In the genomic region with DNA sequence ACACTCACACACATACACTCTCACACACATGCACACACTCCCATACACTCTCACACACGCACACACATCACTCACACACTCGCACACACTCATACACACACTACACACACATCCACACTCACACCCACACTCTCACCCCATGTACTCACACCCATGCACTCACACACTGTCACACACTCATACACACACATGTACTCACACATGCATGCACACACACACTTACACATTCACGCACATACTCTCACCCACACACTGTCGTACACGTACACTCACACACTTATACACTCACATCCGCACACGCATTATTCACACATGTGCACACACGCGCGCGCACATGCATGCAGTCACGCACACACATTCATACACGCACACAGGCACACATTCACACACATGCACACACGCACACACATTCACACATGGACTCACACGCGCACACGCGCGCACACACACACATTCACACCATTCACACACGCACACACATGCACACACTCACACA, we compare ENCODE assay signal across 18 cellular contexts. TPM values are rescaled to one million over a fixed set of nuclear protein-coding genes. Genes with fewer than 3 reads are reported as not detected.
DNase-seq lines count a peak whose midpoint lies in the region; ATAC-seq, FAIRE-seq and TF ChIP-seq lines count a peak whose summit lies in the region.
"Had no signal": no experiment of that assay in that cellular context is flagged by ENCODE, and none has a peak within 500 bp of the region (broad histone marks: within the 10 kb centered on the region; RNA-seq: fewer than 3 reads in every experiment).

No MANE protein-coding gene starts in this region.

- H2AFZ ChIP-seq in H9 (ENCODE audit: low read length) (no peak overlapping the region), K562 (ENCODE audit: low read depth, low read length) (no peak overlapping the region)

- no peak for TF ChIP-seq RAD21 in K562 (CRISPR knock-in tag; conservative IDR thresholded peaks at IDR 0.05 in 1 of 2, IDR thresholded peaks at IDR 0.05 in 1 of 2)

- no peak overlapping the region for H2BK5ac ChIP-seq in H9 (ENCODE audit: insufficient read length, low read length)

- TF ChIP-seq EP300 in K562 (IDR thresholded peaks at IDR 0.05; ENCODE audit: low read length), result no peak

- H4K8ac ChIP-seq in H9 (replicated peaks; ENCODE audit: insufficient read length, low read depth, low read length), result peak overlapping the region; percentile 2

- H3K56ac ChIP-seq in H9 (ENCODE audit: insufficient read length, low read depth, low read length), result no peak overlapping the region

- no peak for DNase-seq in CD4-positive, alpha-beta T cell
- DNase-seq in H9 (no peak), K562 (ENCODE audit: extremely low read depth in 1 of 4, low spot score in 3 of 4) (no peak), nephron progenitor cell (no peak), ecto neural progenitor cell (ENCODE audit: low spot score) (no peak), esophagus squamous epithelium (lab: John Stamatoyannopoulos, UW) (no peak), amniotic stem cell (lab: John Stamatoyannopoulos, UW) (no peak)
- DNase-seq in natural killer cell treated with Interleukin-12 subunit alpha and Interleukin-12 subunit beta and Interleukin-15 and Interleukin-18, amount 100 ng/mL, for 72 hours (ENCODE audit: low spot score), result no peak
- DNase-seq: CD8-positive, alpha-beta memory T cell; GF-D8; HFFc6; MM.1S; NCI-H1105; NCI-H187 treated with DMSO at 0.1 percent for 48 hours; NCI-H446; NCI-H774 had no signal

- H3K79me2 ChIP-seq in H9 (ENCODE audit: insufficient read depth, low read length) (no peaks in the 10 kb centered on the region), K562 (ENCODE audit: control insufficient read depth, insufficient read depth, low read length) (no peaks in the 10 kb centered on the region)

- intact Hi-C loops in CD4-positive, alpha-beta T cell (cut with DNase I, micrococcal nuclease), result no loop called here
- intact Hi-C loops in K562 (cut with micrococcal nuclease), result no loop called here
- intact Hi-C loops in esophagus squamous epithelium (cut with DNase I), result no loop called here

- H3K9ac ChIP-seq in H9 (ENCODE audit: extremely low read depth, insufficient read length, low read length), result no peak overlapping the region
- no peak overlapping the region for H3K9ac ChIP-seq in K562 (ENCODE audit: insufficient read depth in 1 of 2, low read depth in 2 of 2, low read length in 2 of 2)

- no peaks in the 10 kb centered on the region for H3K9me3 Mint-ChIP-seq in CD4-positive, alpha-beta T cell
- H3K9me3 Mint-ChIP-seq in H9, result peaks cover 0 to 2% of the 10 kb centered on the region in 2 experiments; a peak in 1 of 5 replicates
- H3K9me3 Mint-ChIP-seq in nephron progenitor cell, result no peaks in the 10 kb centered on the region
- H3K9me3 Mint-ChIP-seq in natural killer cell treated with Interleukin-12 subunit alpha and Interleukin-12 subunit beta and Interleukin-15 and Interleukin-18, amount 100 ng/mL, for 72 hours, result no peaks in the 10 kb centered on the region
- H3K9me3 Mint-ChIP-seq: CD8-positive, alpha-beta memory T cell; HFFc6 had no signal

- in situ Hi-C loops in K562 (cut with MboI), result no loop called here

- no peak for ATAC-seq in CD4-positive, alpha-beta T cell (ENCODE audit: poor library complexity)
- ATAC-seq in K562, result no peak
- no peak for ATAC-seq in natural killer cell treated with Interleukin-12 subunit alpha and Interleukin-12 subunit beta and Interleukin-15 and Interleukin-18, amount 100 ng/mL, for 72 hours

- H3K18ac ChIP-seq in H9 (ENCODE audit: insufficient read length, low read depth, low read length), result no peak overlapping the region

- no peaks in the 10 kb centered on the region for H3K9me1 ChIP-seq in K562 (ENCODE audit: control insufficient read depth, insufficient read depth, low read length)

- no peak overlapping the region for H2AK5ac ChIP-seq in H9 (ENCODE audit: insufficient read length, low read length)

- TF ChIP-seq POLR2A in K562 (conservative IDR thresholded peaks at IDR 0.05), result no peak
- TF ChIP-seq POLR2A in esophagus squamous epithelium (IDR thresholded peaks at IDR 0.05), result no peak

- no peak overlapping the region for H3K23ac ChIP-seq in H9 (ENCODE audit: insufficient read length, low read depth, low read length)

- peak overlapping the region; percentile 1 for H3K27ac Mint-ChIP-seq in CD4-positive, alpha-beta T cell
- H3K27ac Mint-ChIP-seq in H9, result peak overlapping the region; percentile 0 to 96 (median 9); a peak in 3 of 7 replicates
- H3K27ac Mint-ChIP-seq in nephron progenitor cell, result peak overlapping the region; percentile 64
- H3K27ac Mint-ChIP-seq in natural killer cell treated with Interleukin-12 subunit alpha and Interleukin-12 subunit beta and Interleukin-15 and Interleukin-18, amount 100 ng/mL, for 72 hours, result no peak overlapping the region
- H3K27ac Mint-ChIP-seq: B cell, HFFc6 had no signal

- H2BK12ac ChIP-seq in H9 (ENCODE audit: insufficient read length, low read depth, low read length), result no peak overlapping the region

- CTCF ChIA-PET in CD4-positive, alpha-beta T cell (lab: Charles Lee), result no interaction called here
- CTCF ChIA-PET in K562 (lab: Yijun Ruan, JAX; ENCODE audit: low intra/inter-chr PET ratio), result no interaction called here

- H3K27me3 ChIP-seq in CD4-positive, alpha-beta T cell (ENCODE audit: control insufficient read depth, insufficient read depth, low read length), result no peaks in the 10 kb centered on the region
- peaks cover 4% of the 10 kb centered on the region; the same call in 1 of the 2 replicates for H3K27me3 ChIP-seq in H9 (ENCODE audit: insufficient read depth, low read length)
- no peaks in the 10 kb centered on the region for H3K27me3 ChIP-seq in K562 (ENCODE audit: control insufficient read depth in 2 of 2, insufficient read depth in 2 of 2, low read length in 2 of 2)
- H3K27me3 ChIP-seq in esophagus squamous epithelium, result peaks cover 0 to 42% (median 0%) of the 10 kb centered on the region in 4 donors

- H3K36me3 ChIP-seq in K562 (ENCODE audit: control insufficient read depth, insufficient read depth, low read length) (no peaks in the 10 kb centered on the region), esophagus squamous epithelium (no peaks in the 10 kb centered on the region)

- no peak overlapping the region for H3T11ph ChIP-seq in H9 (ENCODE audit: low read length)

- no peak overlapping the region for H2BK20ac ChIP-seq in H9 (ENCODE audit: low read depth, low read length, poor library complexity, severe bottlenecking)

- no peaks in the 10 kb centered on the region for H3K79me1 ChIP-seq in H9 (ENCODE audit: insufficient read depth, low read depth, low read length, poor library complexity, severe bottlenecking)

- no peak for FAIRE-seq in K562 (lab: Jason Lieb, UNC)

- no peak overlapping the region for H2BK15ac ChIP-seq in H9 (ENCODE audit: low read depth, low read length)

- no peaks in the 10 kb centered on the region for H3K9me3 ChIP-seq in CD4-positive, alpha-beta T cell (ENCODE audit: control insufficient read depth, low read length)
- H3K9me3 ChIP-seq in H9 (ENCODE audit: control insufficient read depth, low read depth, low read length), result no peaks in the 10 kb centered on the region
- no peaks in the 10 kb centered on the region for H3K9me3 ChIP-seq in K562 (replicated peaks; ENCODE audit: control insufficient read depth, insufficient read depth, low read depth, low read length)
- no peaks in the 10 kb centered on the region for H3K9me3 ChIP-seq in esophagus squamous epithelium

- no peak overlapping the region for H3K4me3 Mint-ChIP-seq in CD4-positive, alpha-beta T cell
- H3K4me3 Mint-ChIP-seq in H9 (peak overlapping the region in 1 of 2 experiments; percentile 2; a peak in 1 of 5 replicates), nephron progenitor cell (peak overlapping the region; percentile 22)
- H3K4me3 Mint-ChIP-seq in natural killer cell treated with Interleukin-12 subunit alpha and Interleukin-12 subunit beta and Interleukin-15 and Interleukin-18, amount 100 ng/mL, for 72 hours, result no peak overlapping the region
- H3K4me3 Mint-ChIP-seq: B cell; CD8-positive, alpha-beta memory T cell; HFFc6 had no signal

- peaks cover 8% of the 10 kb centered on the region for H3K23me2 ChIP-seq in H9 (ENCODE audit: insufficient read length, low read depth, low read length, poor library complexity, severe bottlenecking)

- POLR2A ChIA-PET in CD4-positive, alpha-beta T cell (lab: Charles Lee), result no interaction called here
- POLR2A ChIA-PET in K562 (lab: Yijun Ruan, JAX), result no interaction called here

- H3K14ac ChIP-seq in H9 (ENCODE audit: insufficient read depth, low read length), result no peak overlapping the region

- H4K5ac ChIP-seq in H9 (ENCODE audit: insufficient read length, low read depth, low read length), result no peak overlapping the region

- no peak overlapping the region for H3K4ac ChIP-seq in H9 (ENCODE audit: low read depth, low read length)

- TF ChIP-seq CTCF in CD4-positive, alpha-beta T cell (IDR thresholded peaks at IDR 0.05), result no peak
- TF ChIP-seq CTCF in H9 (conservative IDR thresholded peaks at IDR 0.05), result no peak
- TF ChIP-seq CTCF in K562 (IDR thresholded peaks at IDR 0.05 in 2 of 3, conservative IDR thresholded peaks at IDR 0.05 in 1 of 3; ENCODE audit: insufficient read depth in 2 of 3, low read depth in 1 of 3, low read length in 3 of 3), result no peak
- no peak for TF ChIP-seq CTCF in nephron progenitor cell (IDR thresholded peaks at IDR 0.05)
- no peak for TF ChIP-seq CTCF in esophagus squamous epithelium (IDR thresholded peaks at IDR 0.05)

- H3K27ac ChIP-seq in CD4-positive, alpha-beta T cell (ENCODE audit: low read depth, low read length), result no peak overlapping the region
- H3K27ac ChIP-seq in H9 (ENCODE audit: insufficient read length, low read depth, low read length) (no peak overlapping the region), K562 (ENCODE audit: extremely low read depth, low read depth, low read length) (no peak overlapping the region), esophagus squamous epithelium (no peak overlapping the region)
- H3K27ac ChIP-seq: HL-60 had no signal

- peaks cover 10% of the 10 kb centered on the region for H3K4me1 Mint-ChIP-seq in CD4-positive, alpha-beta T cell (ENCODE audit: low read depth)
- H3K4me1 Mint-ChIP-seq in H9 (peaks cover 44% of the 10 kb centered on the region in 2 experiments), nephron progenitor cell (peaks cover 70% of the 10 kb centered on the region)
- H3K4me1 Mint-ChIP-seq in natural killer cell treated with Interleukin-12 subunit alpha and Interleukin-12 subunit beta and Interleukin-15 and Interleukin-18, amount 100 ng/mL, for 72 hours (ENCODE audit: low read depth in 2 of 2), result peaks cover 0 to 7% of the 10 kb centered on the region in 2 donors

- 100% methylated on average over 8 of the region's 20 CpGs for WGBS in H9 (ENCODE audit: extremely low coverage, insufficient read length, low lambda C conversion rate)
- 67% methylated on average over 16 of the region's 20 CpGs for WGBS in K562 (ENCODE audit: insufficient coverage, low coverage, missing lambda C conversion rate)
- 81 to 91% methylated on average over 20 of the region's 20 CpGs for WGBS in esophagus squamous epithelium, 2 donors

- H3K36me3 Mint-ChIP-seq in CD4-positive, alpha-beta T cell (ENCODE audit: low read depth), result peaks cover 77% of the 10 kb centered on the region
- peaks cover 0 to 3% (median 0%) of the 10 kb centered on the region in 3 experiments; a peak in 1 of 7 replicates for H3K36me3 Mint-ChIP-seq in H9 (ENCODE audit: insufficient read depth in 1 of 3, low read depth in 3 of 3)
- H3K36me3 Mint-ChIP-seq in nephron progenitor cell (ENCODE audit: low read depth), result no peaks in the 10 kb centered on the region
- no peaks in the 10 kb centered on the region for H3K36me3 Mint-ChIP-seq in natural killer cell treated with Interleukin-12 subunit alpha and Interleukin-12 subunit beta and Interleukin-15 and Interleukin-18, amount 100 ng/mL, for 72 hours
- H3K36me3 Mint-ChIP-seq: CD8-positive, alpha-beta memory T cell had no signal

- no peak overlapping the region for H2BK120ac ChIP-seq in H9 (ENCODE audit: low read depth, low read length, poor library complexity, severe bottlenecking)

- H4K91ac ChIP-seq in H9 (ENCODE audit: insufficient read length, low read depth, low read length), result no peak overlapping the region

- H3K4me1 ChIP-seq in H9 (ENCODE audit: insufficient read depth, low read length), result peaks cover 7% of the 10 kb centered on the region; the same call in 1 of the 2 replicates
- peaks cover 8 to 11% of the 10 kb centered on the region in 2 experiments; a peak in 4 of 5 replicates for H3K4me1 ChIP-seq in K562 (replicated peaks in 1 of 2; ENCODE audit: control insufficient read depth in 2 of 2, insufficient read depth in 2 of 2, low read length in 2 of 2)
- H3K4me1 ChIP-seq in esophagus squamous epithelium, result peaks cover 7 to 20% (median 7%) of the 10 kb centered on the region in 3 donors

- H3K27me3 Mint-ChIP-seq in CD4-positive, alpha-beta T cell, result peaks cover 7% of the 10 kb centered on the region
- H3K27me3 Mint-ChIP-seq in H9 (ENCODE audit: low read depth) (peaks cover 66% of the 10 kb centered on the region), nephron progenitor cell (ENCODE audit: low read depth, poor library complexity) (peaks cover 7% of the 10 kb centered on the region)
- peaks cover 22 to 30% of the 10 kb centered on the region in 2 donors for H3K27me3 Mint-ChIP-seq in natural killer cell treated with Interleukin-12 subunit alpha and Interleukin-12 subunit beta and Interleukin-15 and Interleukin-18, amount 100 ng/mL, for 72 hours

- H4K20me1 ChIP-seq in H9 (ENCODE audit: control insufficient read depth, insufficient read depth, insufficient read length), result no peaks in the 10 kb centered on the region
- H4K20me1 ChIP-seq in K562 (replicated peaks; ENCODE audit: control insufficient read depth, insufficient read depth, low read length), result no peaks in the 10 kb centered on the region

- H3K4me2 ChIP-seq in H9 (ENCODE audit: insufficient read depth, insufficient read length, low read length) (no peak overlapping the region), K562 (ENCODE audit: insufficient read depth, low read length) (no peak overlapping the region)

- no peak overlapping the region for H3K4me3 ChIP-seq in K562
- H3K4me3 ChIP-seq in esophagus squamous epithelium, result no peak overlapping the region

- no TSS peak for BruUV-seq in K562 (replicated peaks; lab: Mats Ljungman, UMichigan)

RNA-seq across cellular contexts. Expression of gene GPR162, which starts 3.9 kb away (rescaled TPM):
- not detected for total RNA-seq in CD4-positive, alpha-beta T cell
- total RNA-seq in H9 (2021) (4.6 and 6.1 TPM in 2 replicates), K562 (2014; rRNA removed) (1.1 and 1.7 TPM in 2 replicates), K562 (2014; rRNA removed; fragmentation: Illumina TruSeq; extraction: Trizol) (0.35 and 0.65 TPM in 2 replicates), K562 (2015; rRNA removed; fragmentation: Illumina TruSeq; extraction: Trizol) (0.65 and 1.1 TPM in 2 replicates), K562 (2021) (1.4 and 1.7 TPM in 2 replicates), esophagus squamous epithelium (1 to 10 TPM in 3 of 4 donors, not detected in 1; 1.3 to 2.3 (median 1.5) TPM)
- 1.5 and 4.5 TPM in 2 replicates for total RNA-seq in K562 (2011; cell fraction: chromatin; rRNA removed; ENCODE audit: low replicate concordance)
- 2.9 and 5.0 TPM in 2 replicates for total RNA-seq in K562 (2011; cell fraction: nucleolus; rRNA removed)
- 1.9 and 2.9 TPM in 2 replicates for total RNA-seq in K562 (2011; cell fraction: nucleoplasm; rRNA removed)
- polyA plus RNA-seq in K562 (2011; rRNA removed) (1.0 and 2.7 TPM in 2 replicates), K562 (2014; fragmentation: Illumina TruSeq; extraction: Trizol) (1.1 and 1.7 TPM in 2 replicates), K562 (2014; fragmentation: Nextera tagmentation; extraction: Ambion mirVana) (not detected), K562 (2014; rRNA removed) (1.8 and 2.8 TPM in 2 replicates)
- polyA plus RNA-seq in K562 (2011; cell fraction: cytosol; rRNA removed), result 1.8 and 2.4 TPM in 2 replicates
- 10.2 and 20.1 TPM in 2 replicates for polyA plus RNA-seq in K562 (2011; cell fraction: nucleus; rRNA removed)
- polyA plus RNA-seq in K562 (2012), result 1.6 and 2.0 TPM in 2 replicates
- 0.42 and 0.87 TPM in 2 replicates for polyA minus RNA-seq in K562 (2011; rRNA and poly(A)+ RNA removed)
- 1.9 and 2.2 TPM in 2 replicates for polyA minus RNA-seq in K562 (2011; cell fraction: cytosol; rRNA and poly(A)+ RNA removed)
- polyA minus RNA-seq in K562 (2011; cell fraction: nucleus; rRNA and poly(A)+ RNA removed), result 0.67 and 2.7 TPM in 2 replicates
- total RNA-seq in natural killer cell treated with Interleukin-12 subunit alpha and Interleukin-12 subunit beta and Interleukin-15 and Interleukin-18, amount 100 ng/mL, for 72 hours, result not detected
- total RNA-seq: B cell had no signal
- polyA plus RNA-seq: CD8-positive, alpha-beta memory T cell had no signal

RNA-seq across cellular contexts. Expression of gene P3H3, which starts 10.5 kb away (rescaled TPM):
- 1 to 10 TPM; 2.5 to 4.1 TPM for total RNA-seq in CD4-positive, alpha-beta T cell
- total RNA-seq in H9 (2021) (55.0 and 60.2 TPM in 2 replicates), K562 (2014; rRNA removed) (7.1 and 9.5 TPM in 2 replicates), K562 (2014; rRNA removed; fragmentation: Illumina TruSeq; extraction: Trizol) (1.9 and 4.3 TPM in 2 replicates), K562 (2015; rRNA removed; fragmentation: Illumina TruSeq; extraction: Trizol) (6.6 and 8.0 TPM in 2 replicates), K562 (2021) (14.2 and 15.0 TPM in 2 replicates), esophagus squamous epithelium (1 to 10 TPM; 2.6 to 6.6 (median 4.4) TPM)
- 20.0 and 79.4 TPM in 2 replicates for total RNA-seq in K562 (2011; cell fraction: chromatin; rRNA removed; ENCODE audit: low replicate concordance)
- 58.3 and 59.9 TPM in 2 replicates for total RNA-seq in K562 (2011; cell fraction: nucleolus; rRNA removed)
- 31.2 and 33.2 TPM in 2 replicates for total RNA-seq in K562 (2011; cell fraction: nucleoplasm; rRNA removed)
- polyA plus RNA-seq in K562 (2011; rRNA removed) (4.0 and 10.2 TPM in 2 replicates), K562 (2014; fragmentation: Illumina TruSeq; extraction: Trizol) (4.8 and 7.3 TPM in 2 replicates), K562 (2014; fragmentation: Nextera tagmentation; extraction: Ambion mirVana) (under 1 TPM; 0.03 to 0.27 TPM), K562 (2014; rRNA removed) (10.2 and 13.2 TPM in 2 replicates)
- 6.0 and 7.6 TPM in 2 replicates for polyA plus RNA-seq in K562 (2011; cell fraction: cytosol; rRNA removed)
- polyA plus RNA-seq in K562 (2011; cell fraction: nucleus; rRNA removed), result 46.1 and 48.4 TPM in 2 replicates
- 12.1 and 18.5 TPM in 2 replicates for polyA plus RNA-seq in K562 (2012)
- polyA minus RNA-seq in K562 (2011; rRNA and poly(A)+ RNA removed), result 2.6 and 3.3 TPM in 2 replicates
- polyA minus RNA-seq in K562 (2011; cell fraction: cytosol; rRNA and poly(A)+ RNA removed), result 5.1 and 8.6 TPM in 2 replicates
- polyA minus RNA-seq in K562 (2011; cell fraction: nucleus; rRNA and poly(A)+ RNA removed), result 16.0 and 31.5 TPM in 2 replicates
- 1 to 10 TPM in 1 of 2 donors, not detected in 1; 1.3 TPM for total RNA-seq in natural killer cell treated with Interleukin-12 subunit alpha and Interleukin-12 subunit beta and Interleukin-15 and Interleukin-18, amount 100 ng/mL, for 72 hours
- total RNA-seq: B cell had no signal

RNA-seq across cellular contexts. Expression of gene GNB3, which starts 23.0 kb away (rescaled TPM):
- under 1 TPM; 0.75 to 0.85 TPM for total RNA-seq in CD4-positive, alpha-beta T cell
- 17.3 and 20.0 TPM in 2 replicates for total RNA-seq in H9 (2021)
- 21.3 and 60.8 TPM in 2 replicates for total RNA-seq in K562 (2011; cell fraction: chromatin; rRNA removed; ENCODE audit: low replicate concordance)
- 31.3 and 31.9 TPM in 2 replicates for total RNA-seq in K562 (2011; cell fraction: nucleolus; rRNA removed)
- 25.8 and 28.7 TPM in 2 replicates for total RNA-seq in K562 (2011; cell fraction: nucleoplasm; rRNA removed)
- total RNA-seq in K562 (2014; rRNA removed), result 0.65 and 1.4 TPM in 2 replicates
- 0.61 and 1.8 TPM in 2 replicates for total RNA-seq in K562 (2014; rRNA removed; fragmentation: Illumina TruSeq; extraction: Trizol)
- total RNA-seq in K562 (2015; rRNA removed; fragmentation: Illumina TruSeq; extraction: Trizol), result 2.0 and 2.2 TPM in 2 replicates
- 3.4 and 4.5 TPM in 2 replicates for total RNA-seq in K562 (2021)
- polyA plus RNA-seq in K562 (2011; rRNA removed), result 1.9 and 6.8 TPM in 2 replicates
- 2.3 and 4.7 TPM in 2 replicates for polyA plus RNA-seq in K562 (2011; cell fraction: cytosol; rRNA removed)
- 36.2 and 42.6 TPM in 2 replicates for polyA plus RNA-seq in K562 (2011; cell fraction: nucleus; rRNA removed)
- 4.7 and 6.6 TPM in 2 replicates for polyA plus RNA-seq in K562 (2012)
- 3.6 and 5.8 TPM in 2 replicates for polyA plus RNA-seq in K562 (2014; fragmentation: Illumina TruSeq; extraction: Trizol)
- polyA plus RNA-seq in K562 (2014; fragmentation: Nextera tagmentation; extraction: Ambion mirVana), result 1 to 10 TPM; 1.5 to 2.4 TPM
- polyA plus RNA-seq in K562 (2014; rRNA removed), result 2.9 and 6.1 TPM in 2 replicates
- polyA minus RNA-seq in K562 (2011; rRNA and poly(A)+ RNA removed), result 0.84 and 2.3 TPM in 2 replicates
- 1.8 TPM in 1 of 2 replicates, not detected in the other for polyA minus RNA-seq in K562 (2011; cell fraction: cytosol; rRNA and poly(A)+ RNA removed)
- polyA minus RNA-seq in K562 (2011; cell fraction: nucleus; rRNA and poly(A)+ RNA removed), result 4.6 and 8.8 TPM in 2 replicates
- total RNA-seq in esophagus squamous epithelium, result under 1 TPM in 1 of 4 donors, not detected in 3; 0.76 TPM
- total RNA-seq in natural killer cell treated with Interleukin-12 subunit alpha and Interleukin-12 subunit beta and Interleukin-15 and Interleukin-18, amount 100 ng/mL, for 72 hours, result not detected
- polyA plus RNA-seq: CD8-positive, alpha-beta memory T cell had no signal

RNA-seq across cellular contexts. Expression of gene CD4, which starts 28.4 kb away (rescaled TPM):
- 100 to 1,000 TPM; 134 to 136 TPM for total RNA-seq in CD4-positive, alpha-beta T cell
- 0.88 and 1.1 TPM in 2 replicates for total RNA-seq in H9 (2021)
- not detected in 2 replicates for total RNA-seq in K562 (2011; cell fraction: chromatin; rRNA removed; ENCODE audit: low replicate concordance)
- not detected in 2 replicates for total RNA-seq in K562 (2011; cell fraction: nucleolus; rRNA removed)
- not detected in 2 replicates for total RNA-seq in K562 (2011; cell fraction: nucleoplasm; rRNA removed)
- not detected in 2 replicates for total RNA-seq in K562 (2014; rRNA removed)
- total RNA-seq in K562 (2014; rRNA removed; fragmentation: Illumina TruSeq; extraction: Trizol), result not detected in 2 replicates
- total RNA-seq in K562 (2015; rRNA removed; fragmentation: Illumina TruSeq; extraction: Trizol), result 0.07 and 0.08 TPM in 2 replicates
- 0.27 and 0.31 TPM in 2 replicates for total RNA-seq in K562 (2021)
- polyA plus RNA-seq in K562 (2011; rRNA removed), result 0.04 TPM in 1 of 2 replicates, not detected in the other
- 0.01 TPM in 1 of 2 replicates, not detected in the other for polyA plus RNA-seq in K562 (2011; cell fraction: cytosol; rRNA removed)
- 0.06 TPM in 1 of 2 replicates, not detected in the other for polyA plus RNA-seq in K562 (2011; cell fraction: nucleus; rRNA removed)
- polyA plus RNA-seq in K562 (2012), result 0.22 and 0.29 TPM in 2 replicates
- 0.06 and 0.10 TPM in 2 replicates for polyA plus RNA-seq in K562 (2014; fragmentation: Illumina TruSeq; extraction: Trizol)
- under 1 TPM in 1 of 2 experiments, not detected in 1; 0.06 TPM for polyA plus RNA-seq in K562 (2014; fragmentation: Nextera tagmentation; extraction: Ambion mirVana)
- polyA plus RNA-seq in K562 (2014; rRNA removed), result 0.11 TPM in 1 of 2 replicates, not detected in the other
- polyA minus RNA-seq in K562 (2011; rRNA and poly(A)+ RNA removed), result not detected in 2 replicates
- polyA minus RNA-seq in K562 (2011; cell fraction: cytosol; rRNA and poly(A)+ RNA removed), result not detected in 2 replicates
- polyA minus RNA-seq in K562 (2011; cell fraction: nucleus; rRNA and poly(A)+ RNA removed), result not detected in 2 replicates
- total RNA-seq in esophagus squamous epithelium, result 10 to 100 TPM in 1 of 4 donors, 1 to 10 TPM in 3; 1.2 to 11.8 (median 5.0) TPM
- total RNA-seq in natural killer cell treated with Interleukin-12 subunit alpha and Interleukin-12 subunit beta and Interleukin-15 and Interleukin-18, amount 100 ng/mL, for 72 hours, result 1 to 10 TPM in 1 of 2 donors, under 1 TPM in 1; 0.43 to 5.4 TPM

RNA-seq across cellular contexts. Expression of gene CDCA3, which starts 33.4 kb away (rescaled TPM):
- under 1 TPM; 0.80 to 0.89 TPM for total RNA-seq in CD4-positive, alpha-beta T cell
- 45.1 and 48.6 TPM in 2 replicates for total RNA-seq in H9 (2021)
- 76.2 and 111 TPM in 2 replicates for total RNA-seq in K562 (2011; cell fraction: chromatin; rRNA removed; ENCODE audit: low replicate concordance)
- 89.6 and 97.7 TPM in 2 replicates for total RNA-seq in K562 (2011; cell fraction: nucleolus; rRNA removed)
- 82.1 and 89.9 TPM in 2 replicates for total RNA-seq in K562 (2011; cell fraction: nucleoplasm; rRNA removed)
- total RNA-seq in K562 (2014; rRNA removed), result 55.1 and 71.3 TPM in 2 replicates
- 37.5 and 38.9 TPM in 2 replicates for total RNA-seq in K562 (2014; rRNA removed; fragmentation: Illumina TruSeq; extraction: Trizol)
- 62.3 and 62.7 TPM in 2 replicates for total RNA-seq in K562 (2015; rRNA removed; fragmentation: Illumina TruSeq; extraction: Trizol)
- total RNA-seq in K562 (2021), result 47.2 and 47.4 TPM in 2 replicates
- polyA plus RNA-seq in K562 (2011; rRNA removed), result 57.3 and 65.6 TPM in 2 replicates
- polyA plus RNA-seq in K562 (2011; cell fraction: cytosol; rRNA removed), result 85.3 and 132 TPM in 2 replicates
- 187 and 242 TPM in 2 replicates for polyA plus RNA-seq in K562 (2011; cell fraction: nucleus; rRNA removed)
- polyA plus RNA-seq in K562 (2012), result 54.6 and 57.3 TPM in 2 replicates
- 80.8 and 86.3 TPM in 2 replicates for polyA plus RNA-seq in K562 (2014; fragmentation: Illumina TruSeq; extraction: Trizol)
- polyA plus RNA-seq in K562 (2014; fragmentation: Nextera tagmentation; extraction: Ambion mirVana), result 10 to 100 TPM; 24.2 to 30.6 TPM
- polyA plus RNA-seq in K562 (2014; rRNA removed), result 80.3 and 103 TPM in 2 replicates
- 32.5 and 43.7 TPM in 2 replicates for polyA minus RNA-seq in K562 (2011; rRNA and poly(A)+ RNA removed)
- polyA minus RNA-seq in K562 (2011; cell fraction: cytosol; rRNA and poly(A)+ RNA removed), result 44.4 and 45.3 TPM in 2 replicates
- 54.7 and 69.0 TPM in 2 replicates for polyA minus RNA-seq in K562 (2011; cell fraction: nucleus; rRNA and poly(A)+ RNA removed)
- total RNA-seq in esophagus squamous epithelium, result 10 to 100 TPM in 3 of 4 donors, 1 to 10 TPM in 1; 5.9 to 20.0 (median 12.8) TPM
- total RNA-seq in natural killer cell treated with Interleukin-12 subunit alpha and Interleukin-12 subunit beta and Interleukin-15 and Interleukin-18, amount 100 ng/mL, for 72 hours, result 100 to 1,000 TPM in 1 of 2 donors, 10 to 100 TPM in 1; 40.7 to 105 TPM

Comparison
In these comparisons a context has a peak if more than half of its experiments do, and no peak if none do; other contexts are left out.
1. H3K27ac Mint-ChIP-seq: peak in CD4-positive, alpha-beta T cell (single experiment), H9 (3 of 3) and nephron progenitor cell (single experiment); none in natural killer cell treated with Interleukin-12 subunit alpha and Interleukin-12 subunit beta and Interleukin-15 and Interleukin-18, amount 100 ng/mL, for 72 hours (0 of 2).